4 cellular contexts compared by ENCODE assay signal in genomic region chr1:11768821-11769220, GRCh38.
TF ChIP-seq lines count a peak whose summit lies in the region.

No MANE protein-coding gene starts in this region.

TF ChIP-seq in SK-N-SH treated with all-trans-retinoic acid at 6 μM for 48 hours, 23 proteins besides CTCF, POLR2A, EP300 and RAD21:
- TF ChIP-seq RARB (CRISPR knock-in tag; IDR thresholded peaks at IDR 0.05), result no peak
- no peak for TF ChIP-seq PPARA (CRISPR knock-in tag; IDR thresholded peaks at IDR 0.05; ENCODE audit: borderline replicate concordance)
- no peak for TF ChIP-seq ZFP3 (CRISPR knock-in tag; IDR thresholded peaks at IDR 0.05)
- no peak for TF ChIP-seq ZC3H10 (CRISPR knock-in tag; IDR thresholded peaks at IDR 0.05)
- TF ChIP-seq ZNF70 (CRISPR knock-in tag; IDR thresholded peaks at IDR 0.05), result no peak
- TF ChIP-seq ISL1 (CRISPR knock-in tag; IDR thresholded peaks at IDR 0.05), result no peak
- no peak for TF ChIP-seq ZFP30 (CRISPR knock-in tag; IDR thresholded peaks at IDR 0.05)
- no peak for TF ChIP-seq GLIS3 (CRISPR knock-in tag; IDR thresholded peaks at IDR 0.05)
- no peak for TF ChIP-seq PATZ1 (CRISPR knock-in tag; IDR thresholded peaks at IDR 0.05; ENCODE audit: borderline replicate concordance)

TF ChIP-seq in SK-N-SH, 30 proteins besides CTCF, POLR2A, EP300 and RAD21 (continues in another document):
- no peak for TF ChIP-seq RFX5 (IDR thresholded peaks at IDR 0.05; ENCODE audit: low read length)
- no peak for TF ChIP-seq PBX3 (IDR thresholded peaks at IDR 0.05)
- no peak for TF ChIP-seq NFIC (IDR thresholded peaks at IDR 0.05; ENCODE audit: borderline replicate concordance)
- TF ChIP-seq SIN3A (IDR thresholded peaks at IDR 0.05; ENCODE audit: borderline replicate concordance, low read depth, low read length), result no peak
- no peak for TF ChIP-seq NRF1 (IDR thresholded peaks at IDR 0.05; ENCODE audit: low read depth, low read length)
- TF ChIP-seq USF1 (IDR thresholded peaks at IDR 0.05; ENCODE audit: borderline replicate concordance, low read depth), result no peak
- no peak for TF ChIP-seq GATA2 (CRISPR knock-in tag; IDR thresholded peaks at IDR 0.05)
- no peak for TF ChIP-seq REST (IDR thresholded peaks at IDR 0.05; ENCODE audit: low read depth, low read length)
- no peak for TF ChIP-seq TAF1 (IDR thresholded peaks at IDR 0.05; ENCODE audit: borderline replicate concordance, low read depth, low read length)
- TF ChIP-seq FOSL2 (IDR thresholded peaks at IDR 0.05; ENCODE audit: borderline replicate concordance, low read depth), result no peak

TF ChIP-seq in GM23338, 12 proteins besides CTCF, POLR2A, EP300 and RAD21 (continues in another document):
- TF ChIP-seq ETS1 (IDR thresholded peaks at IDR 0.05), result no peak
- TF ChIP-seq NANOG (IDR thresholded peaks at IDR 0.05; ENCODE audit: borderline replicate concordance), result no peak
- no peak for TF ChIP-seq EZH2phosphoT487 (IDR thresholded peaks at IDR 0.05; ENCODE audit: unreplicated experiment)
- TF ChIP-seq JUNB (IDR thresholded peaks at IDR 0.05; ENCODE audit: unreplicated experiment), result no peak
- TF ChIP-seq ZNF462 (CRISPR knock-in tag; IDR thresholded peaks at IDR 0.05), result no peak
- TF ChIP-seq ZNF331 (CRISPR knock-in tag; IDR thresholded peaks at IDR 0.05; ENCODE audit: low read depth), result no peak
- TF ChIP-seq ZNF114 (CRISPR knock-in tag; IDR thresholded peaks at IDR 0.05), result no peak
- TF ChIP-seq EZH2 (IDR thresholded peaks at IDR 0.05; ENCODE audit: low read depth, unreplicated experiment), result no peak
- TF ChIP-seq POLR2AphosphoS5 (IDR thresholded peaks at IDR 0.05; ENCODE audit: low read depth), result no peak
- TF ChIP-seq STAT1 (IDR thresholded peaks at IDR 0.05; ENCODE audit: unreplicated experiment), result no peak

TF ChIP-seq in K562, 482 proteins besides CTCF, POLR2A, EP300 and RAD21:
- TF ChIP-seq PPARD (CRISPR knock-in tag; IDR thresholded peaks at IDR 0.05) (no peak), ATF4 (CRISPR knock-in tag; IDR thresholded peaks at IDR 0.05) (no peak), BCLAF1 (IDR thresholded peaks at IDR 0.05; ENCODE audit: borderline replicate concordance in 1 of 2, control insufficient read depth in 1 of 2, low read depth in 2 of 2, low read length in 1 of 2) (no peak), TEAD1 (CRISPR knock-in tag; IDR thresholded peaks at IDR 0.05) (no peak), TCFL5 (CRISPR knock-in tag; conservative IDR thresholded peaks at IDR 0.05) (no peak), CXXC5 (CRISPR knock-in tag; IDR thresholded peaks at IDR 0.05) (no peak), ZNF583 (CRISPR knock-in tag; IDR thresholded peaks at IDR 0.05) (no peak), CBFA2T2 (conservative IDR thresholded peaks at IDR 0.05) (no peak), ELF2 (CRISPR knock-in tag; IDR thresholded peaks at IDR 0.05) (no peak), ZHX1 (conservative IDR thresholded peaks at IDR 0.05; ENCODE audit: low read length) (no peak), ARID4B (CRISPR knock-in tag; IDR thresholded peaks at IDR 0.05) (no peak), PHB2 (IDR thresholded peaks at IDR 0.05; ENCODE audit: low read depth) (no peak), BHLHE40 (IDR thresholded peaks at IDR 0.05; ENCODE audit: low read length) (no peak), NFRKB (IDR thresholded peaks at IDR 0.05; ENCODE audit: low read depth) (no peak), HSF4 (CRISPR knock-in tag; IDR thresholded peaks at IDR 0.05; ENCODE audit: borderline replicate concordance) (no peak), CREB3L1 (IDR thresholded peaks at IDR 0.05; ENCODE audit: borderline replicate concordance, low read depth) (no peak)
